In the genomic region with DNA sequence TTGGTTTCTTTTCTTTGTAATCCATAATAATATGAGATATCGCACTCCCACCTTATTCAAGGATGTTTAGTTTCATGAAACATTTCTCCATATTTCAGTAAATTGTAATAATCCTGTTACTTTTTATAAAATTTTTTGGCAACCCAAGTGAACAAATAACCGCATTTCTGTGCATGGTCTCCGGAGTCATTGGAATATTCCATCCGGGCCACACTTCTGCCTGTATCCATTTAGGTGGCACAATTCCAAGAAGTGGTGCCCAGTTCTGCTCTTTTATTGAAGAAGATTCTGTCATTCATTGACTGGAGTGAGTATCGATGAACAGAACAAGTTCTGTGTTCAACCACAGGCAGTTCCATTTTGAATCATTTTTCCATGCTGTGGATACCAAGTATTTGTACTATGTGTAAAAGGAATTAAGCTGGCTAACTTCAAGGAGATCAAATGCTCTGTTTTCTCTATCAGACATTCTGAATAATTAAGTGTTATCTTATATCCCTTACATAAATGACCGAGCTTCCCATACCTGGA, we compare ENCODE assay signal across 10 cellular contexts. TPM values are rescaled to one million over a fixed set of nuclear protein-coding genes. Genes with fewer than 3 reads are reported as not detected.
DNase-seq lines count a peak whose midpoint lies in the region; ATAC-seq, FAIRE-seq and TF ChIP-seq lines count a peak whose summit lies in the region.
"Had no signal": no experiment of that assay in that cellular context is flagged by ENCODE, and none has a peak within 500 bp of the region (broad histone marks: within the 10 kb centered on the region; RNA-seq: fewer than 3 reads in every experiment).

No MANE protein-coding gene starts in this region.

- TF ChIP-seq EP300 in suprapubic skin (IDR thresholded peaks at IDR 0.05), result no peak

- H3K27me3 ChIP-seq in breast epithelium (no peaks in the 10 kb centered on the region), suprapubic skin (no peaks in the 10 kb centered on the region)

- H3K36me3 ChIP-seq in breast epithelium, result no peaks in the 10 kb centered on the region
- no peaks in the 10 kb centered on the region for H3K36me3 ChIP-seq in kidney (ENCODE audit: control insufficient read depth in 1 of 2, insufficient read depth in 2 of 2, low read length in 2 of 2)
- no peaks in the 10 kb centered on the region for H3K36me3 ChIP-seq in suprapubic skin

- DNase-seq in breast epithelium (ENCODE audit: low spot score in 2 of 2) (no peak), MCF 10A (ENCODE audit: unreplicated experiment) (no peak), kidney (no peak), suprapubic skin (ENCODE audit: low spot score in 2 of 2) (no peak), SIG-M5 treated with dmso at 0.1 percent for 504 hours (lab: John Stamatoyannopoulos, UW; ENCODE audit: unreplicated experiment) (no peak), NCI-H345 treated with DMSO at 0.1 percent for 48 hours (lab: John Stamatoyannopoulos, UW; ENCODE audit: unreplicated experiment) (no peak), occipital lobe (lab: John Stamatoyannopoulos, UW) (no peak)

- CTCF ChIA-PET in MCF 10A (lab: Yijun Ruan, JAX), result interaction anchor here (0.5 to 3.3 kb wide), 16 partner anchors 10 to 1319 kb away, joined by 3 to 17 read pairs (median 3); no protein-coding TSS in a partner anchor

- H3K27ac ChIP-seq in breast epithelium (no peak overlapping the region), kidney (ENCODE audit: low read depth in 2 of 2, low read length in 2 of 2) (no peak overlapping the region), suprapubic skin (no peak overlapping the region)

- peak; percentile 26 for ATAC-seq in SK-N-SH treated with all-trans-retinoic acid at 6 μM for 48 hours

- TF ChIP-seq POLR2A in breast epithelium (IDR thresholded peaks at IDR 0.05), result no peak
- TF ChIP-seq POLR2A in suprapubic skin (IDR thresholded peaks at IDR 0.05), result no peak

- WGBS in suprapubic skin, result 57% methylated on average over 6 of the region's 6 CpGs

- H3K9me3 ChIP-seq in breast epithelium, result no peaks in the 10 kb centered on the region
- H3K9me3 ChIP-seq in kidney (ENCODE audit: control insufficient read depth in 1 of 2, low read length in 2 of 2), result no peaks in the 10 kb centered on the region
- no peaks in the 10 kb centered on the region for H3K9me3 ChIP-seq in suprapubic skin

- no peak overlapping the region for H3K9ac ChIP-seq in kidney (ENCODE audit: low read length in 2 of 2)

- peaks cover 18% of the 10 kb centered on the region for H3K27me3 Mint-ChIP-seq in MCF 10A (ENCODE audit: insufficient read depth, unreplicated experiment)

- no peak overlapping the region for H3K4me3 Mint-ChIP-seq in MCF 10A (ENCODE audit: unreplicated experiment)

- no peak overlapping the region for H3K27ac Mint-ChIP-seq in MCF 10A (ENCODE audit: low read depth, unreplicated experiment)

- no peaks in the 10 kb centered on the region for H3K36me3 Mint-ChIP-seq in MCF 10A (ENCODE audit: insufficient read depth, unreplicated experiment)

- H3K4me3 ChIP-seq in breast epithelium (peak overlapping the region in 2 of 3 donors; percentile 7 to 17), kidney (ENCODE audit: low read length in 2 of 2) (peak overlapping the region; percentile 27 to 32), suprapubic skin (peak overlapping the region; percentile 24)

- intact Hi-C loops in breast epithelium (cut with DNase I; ENCODE audit: low total_unique reads), result no loop called here
- intact Hi-C loops in MCF 10A (cut with micrococcal nuclease), result loop anchor here (1.0 to 5.0 kb wide), 6 partner anchors 95 to 1323 kb away; no protein-coding TSS in a partner anchor
- intact Hi-C loops in kidney (cut with DNase I), result no loop called here

- TF ChIP-seq CTCF in breast epithelium (IDR thresholded peaks at IDR 0.05), result no peak
- TF ChIP-seq CTCF in MCF 10A (IDR thresholded peaks at IDR 0.05; ENCODE audit: unreplicated experiment), result no peak
- TF ChIP-seq CTCF in kidney (IDR thresholded peaks at IDR 0.05; ENCODE audit: borderline replicate concordance, extremely low read depth, insufficient read depth), result no peak
- TF ChIP-seq CTCF in suprapubic skin (IDR thresholded peaks at IDR 0.05), result no peak

- H3K4me1 ChIP-seq in breast epithelium, result no peaks in the 10 kb centered on the region
- peaks cover 0 to 5% of the 10 kb centered on the region in 2 donors for H3K4me1 ChIP-seq in kidney (ENCODE audit: control insufficient read depth in 1 of 2, insufficient read depth in 1 of 2, low read depth in 1 of 2, low read length in 2 of 2)
- H3K4me1 ChIP-seq in suprapubic skin, result peaks cover 19% of the 10 kb centered on the region

- BruUV-seq in MCF 10A (replicated peaks; lab: Mats Ljungman, UMichigan), result no TSS peak

- H3K9me3 Mint-ChIP-seq in MCF 10A (ENCODE audit: unreplicated experiment), result no peaks in the 10 kb centered on the region
- H3K9me3 Mint-ChIP-seq: CD8-positive, alpha-beta memory T cell had no signal

- POLR2A ChIA-PET in MCF 10A (lab: Yijun Ruan, JAX), result interaction anchor here (0.7 to 1.0 kb wide), 3 partner anchors 75 to 999 kb away, joined by 3 read pairs; no protein-coding TSS in a partner anchor

- no peak for FAIRE-seq in kidney (lab: Jason Lieb, UNC)

- H3K4me1 Mint-ChIP-seq in MCF 10A (ENCODE audit: insufficient read depth, unreplicated experiment), result no peaks in the 10 kb centered on the region

TF ChIP-seq in SK-N-SH treated with all-trans-retinoic acid at 6 μM for 48 hours, 23 proteins besides CTCF, POLR2A, EP300 and RAD21:
- TF ChIP-seq, protein P1, sequence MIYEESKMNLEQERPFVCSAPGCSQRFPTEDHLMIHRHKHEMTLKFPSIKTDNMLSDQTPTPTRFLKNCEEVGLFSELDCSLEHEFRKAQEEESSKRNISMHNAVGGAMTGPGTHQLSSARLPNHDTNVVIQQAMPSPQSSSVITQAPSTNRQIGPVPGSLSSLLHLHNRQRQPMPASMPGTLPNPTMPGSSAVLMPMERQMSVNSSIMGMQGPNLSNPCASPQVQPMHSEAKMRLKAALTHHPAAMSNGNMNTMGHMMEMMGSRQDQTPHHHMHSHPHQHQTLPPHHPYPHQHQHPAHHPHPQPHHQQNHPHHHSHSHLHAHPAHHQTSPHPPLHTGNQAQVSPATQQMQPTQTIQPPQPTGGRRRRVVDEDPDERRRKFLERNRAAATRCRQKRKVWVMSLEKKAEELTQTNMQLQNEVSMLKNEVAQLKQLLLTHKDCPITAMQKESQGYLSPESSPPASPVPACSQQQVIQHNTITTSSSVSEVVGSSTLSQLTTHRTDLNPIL (CRISPR knock-in tag; IDR thresholded peaks at IDR 0.05; ENCODE audit: low read depth), result no peak
- TF ChIP-seq ZFP30 (CRISPR knock-in tag; IDR thresholded peaks at IDR 0.05) (no peak), ESRRG (CRISPR knock-in tag; IDR thresholded peaks at IDR 0.05) (no peak), ZNF8 (CRISPR knock-in tag; IDR thresholded peaks at IDR 0.05) (no peak), SNAI2 (CRISPR knock-in tag; IDR thresholded peaks at IDR 0.05) (no peak)
- TF ChIP-seq, protein P2, sequence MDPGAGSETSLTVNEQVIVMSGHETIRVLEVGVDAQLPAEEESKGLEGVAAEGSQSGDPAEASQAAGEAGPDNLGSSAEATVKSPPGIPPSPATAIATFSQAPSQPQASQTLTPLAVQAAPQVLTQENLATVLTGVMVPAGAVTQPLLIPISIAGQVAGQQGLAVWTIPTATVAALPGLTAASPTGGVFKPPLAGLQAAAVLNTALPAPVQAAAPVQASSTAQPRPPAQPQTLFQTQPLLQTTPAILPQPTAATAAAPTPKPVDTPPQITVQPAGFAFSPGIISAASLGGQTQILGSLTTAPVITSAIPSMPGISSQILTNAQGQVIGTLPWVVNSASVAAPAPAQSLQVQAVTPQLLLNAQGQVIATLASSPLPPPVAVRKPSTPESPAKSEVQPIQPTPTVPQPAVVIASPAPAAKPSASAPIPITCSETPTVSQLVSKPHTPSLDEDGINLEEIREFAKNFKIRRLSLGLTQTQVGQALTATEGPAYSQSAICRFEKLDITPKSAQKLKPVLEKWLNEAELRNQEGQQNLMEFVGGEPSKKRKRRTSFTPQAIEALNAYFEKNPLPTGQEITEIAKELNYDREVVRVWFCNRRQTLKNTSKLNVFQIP (CRISPR knock-in tag; IDR thresholded peaks at IDR 0.05; ENCODE audit: borderline replicate concordance, low read depth), result no peak

RNA-seq across cellular contexts. Expression of a gene that starts 26.6 kb away (rescaled TPM):
- total RNA-seq in breast epithelium, result under 1 TPM; 0.33 to 0.64 (median 0.59) TPM
- not detected in 2 replicates for total RNA-seq in MCF 10A (2022)
- total RNA-seq in kidney, result 0.85 TPM
- polyA plus RNA-seq in kidney (ENCODE audit: insufficient read depth, low read depth, low replicate concordance), result not detected
- under 1 TPM in 1 of 4 donors, not detected in 3; 0.47 TPM for total RNA-seq in suprapubic skin
- total RNA-seq in occipital lobe, result not detected
- total RNA-seq: M059J had no signal

RNA-seq across cellular contexts. Expression of a gene that starts 42.4 kb away (rescaled TPM):
- total RNA-seq in breast epithelium (1 to 10 TPM in 1 of 3 donors, under 1 TPM in 2; 0.64 to 1.8 (median 0.98) TPM), MCF 10A (2022) (not detected in 2 replicates), kidney (2.0 TPM), suprapubic skin (1 to 10 TPM in 1 of 4 donors, not detected in 3; 1.2 TPM), occipital lobe (not detected)
- 0.22 TPM for polyA plus RNA-seq in kidney (ENCODE audit: insufficient read depth, low read depth, low replicate concordance)
- total RNA-seq: M059J had no signal
